Comparison of ENCODE assay signal across 8 cellular contexts in genomic region chr5:69042915-69043795, GRCh38. TPM values are rescaled to one million over a fixed set of nuclear protein-coding genes. Genes with fewer than 3 reads are reported as not detected.
DNase-seq lines count a peak whose midpoint lies in the region; ATAC-seq, FAIRE-seq and TF ChIP-seq lines count a peak whose summit lies in the region.

No MANE protein-coding gene starts in this region.

- H3K4me3 ChIP-seq in A673 (ENCODE audit: low read depth, low read length, poor library complexity, severe bottlenecking) (peak overlapping the region; percentile 54), bronchial epithelial cell (ENCODE audit: low read depth, low read length) (peak overlapping the region; percentile 41)

- TSS peak; percentile 95 for BruUV-seq in A673 (replicated peaks; lab: Mats Ljungman, UMichigan)

- H3K27me3 ChIP-seq in A673 (replicated peaks; ENCODE audit: insufficient read depth, low read depth, low read length, poor library complexity), result no peaks in the 10 kb centered on the region
- H3K27me3 ChIP-seq in bronchial epithelial cell (ENCODE audit: control insufficient read depth, insufficient read depth, low read length), result no peaks in the 10 kb centered on the region

- CTCF ChIA-PET in A673 (lab: Charles Lee), result interaction anchor here (0.6 to 1.2 kb wide), 4 partner anchors 13 to 291 kb away, joined by 3 to 5 read pairs (median 3); no protein-coding TSS in a partner anchor

- peak; percentile 95 for ATAC-seq in GM18858 (IDR thresholded peaks at IDR 0.05; ENCODE audit: unreplicated experiment)
- ATAC-seq in HG03103 (IDR thresholded peaks at IDR 0.05; ENCODE audit: low read depth, unreplicated experiment), result peak; percentile 89

- no peak for FAIRE-seq in bronchial epithelial cell (lab: Jason Lieb, UNC)

- peaks cover 5% of the 10 kb centered on the region for H3K4me1 ChIP-seq in A673 (ENCODE audit: insufficient read depth, low read length, poor library complexity, severe bottlenecking)

- intact Hi-C loops in A673 (cut with micrococcal nuclease; ENCODE audit: unreplicated experiment), result no loop called here

- peak overlapping the region; percentile 62 for H3K27ac ChIP-seq in A673 (ENCODE audit: low read depth, low read length, poor library complexity, severe bottlenecking)
- peak overlapping the region; percentile 94 for H3K27ac ChIP-seq in VCaP

- DNase-seq in A673 (ENCODE audit: low spot score) (peak; percentile 94), NCI-H2196 (lab: John Stamatoyannopoulos, UW; ENCODE audit: unreplicated experiment) (peak; percentile 58), bronchial epithelial cell (ENCODE audit: low read depth) (peak; percentile 85), iris pigment epithelial cell (ENCODE audit: low read depth) (peak; percentile 94)
- DNase-seq in stimulated activated CD4-positive, alpha-beta T cell treated with anti-CD3 and anti-CD28 coated beads, Interleukin-12 subunit alpha, Interleukin-12 subunit beta, amount 100 ng/mL, for 4 hours, result peak; percentile 52

- TF ChIP-seq CTCF in A673 (conservative IDR thresholded peaks at IDR 0.05; ENCODE audit: low read depth, low read length) (peak; percentile 83), VCaP (conservative IDR thresholded peaks at IDR 0.05) (peak; percentile 89), bronchial epithelial cell (IDR thresholded peaks at IDR 0.05; ENCODE audit: insufficient read depth, low read length, severe bottlenecking) (peak; percentile 68)

- H3K36me3 ChIP-seq in A673 (ENCODE audit: insufficient read depth, low read length, poor library complexity, severe bottlenecking), result no peaks in the 10 kb centered on the region
- H3K36me3 ChIP-seq in bronchial epithelial cell (ENCODE audit: control insufficient read depth, insufficient read depth, low read length), result no peaks in the 10 kb centered on the region

- no peaks in the 10 kb centered on the region for H3K9me3 ChIP-seq in A673 (ENCODE audit: low read depth, low read length, poor library complexity, severe bottlenecking)

- POLR2A ChIA-PET in A673 (lab: Charles Lee; ENCODE audit: low non-redundant PET), result interaction anchor here (0.6 kb wide), 1 partner anchor 753 kb away, joined by 4 read pairs; no protein-coding TSS in a partner anchor

RNA-seq across cellular contexts. Expression of gene SLC30A5, which starts 50.7 kb away (rescaled TPM):
- total RNA-seq in A673 (2021) (64.6 and 67.1 TPM in 2 replicates), bronchial epithelial cell (55.3 and 56.2 TPM in 2 replicates)

Comparison
In these comparisons a context has a peak if more than half of its experiments do, and no peak if none do; other contexts are left out.
1. Peak in every context shown above with its lines: DNase-seq, ATAC-seq, H3K4me3 ChIP-seq and H3K27ac ChIP-seq.